In the genomic region with DNA sequence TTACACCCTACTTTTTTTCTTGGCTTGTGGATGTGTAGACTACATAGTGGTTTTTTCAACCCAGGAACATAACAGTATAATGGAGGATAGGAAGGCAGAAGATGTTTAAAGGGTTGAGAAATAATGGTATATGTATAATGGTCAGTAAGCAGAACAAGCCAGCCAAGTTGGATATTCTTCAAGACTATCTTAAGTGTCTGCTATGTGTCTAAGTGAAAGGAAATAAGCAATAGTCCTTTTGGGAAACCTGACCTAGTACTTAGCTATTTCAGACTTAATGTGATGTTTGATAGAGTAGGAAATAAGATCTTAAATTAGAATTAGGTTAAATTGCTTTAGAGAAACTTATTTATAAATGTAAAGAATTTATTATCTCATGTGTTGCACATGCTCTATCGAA, we compare ENCODE assay signal across 10 cellular contexts.
DNase-seq lines count a peak whose midpoint lies in the region; ATAC-seq and TF ChIP-seq lines count a peak whose summit lies in the region.
"Had no signal": no experiment of that assay in that cellular context is flagged by ENCODE, and none has a peak within 500 bp of the region (broad histone marks: within the 10 kb centered on the region; RNA-seq: fewer than 3 reads in every experiment).

No MANE protein-coding gene starts in this region.

- H3K9me3 ChIP-seq in CD8-positive, alpha-beta T cell (ENCODE audit: low read length) = no peaks in the 10 kb centered on the region
- H3K9me3 ChIP-seq in Loucy (ENCODE audit: insufficient read depth, low read depth, low read length) = no peaks in the 10 kb centered on the region
- H3K9me3 ChIP-seq in mammary epithelial cell (replicated peaks; ENCODE audit: insufficient read depth, low read length) = no peaks in the 10 kb centered on the region
- no peaks in the 10 kb centered on the region for H3K9me3 ChIP-seq in neural cell (ENCODE audit: low read length)
- H3K9me3 ChIP-seq: vagina had no signal

- H2AFZ ChIP-seq in Loucy (ENCODE audit: low read length) = no peak overlapping the region
- H2AFZ ChIP-seq in mammary epithelial cell (ENCODE audit: low read depth, low read length) = no peak overlapping the region
- H2AFZ ChIP-seq in neural cell (ENCODE audit: low read depth, low read length) = no peak overlapping the region

- 100% methylated on average over 1 of the region's 1 CpG for WGBS in mammary epithelial cell (ENCODE audit: low coverage, missing lambda C conversion rate)

- TF ChIP-seq EP300 in neural cell (conservative IDR thresholded peaks at IDR 0.05; ENCODE audit: poor library complexity, severe bottlenecking) = no peak

- H3K27ac ChIP-seq in CD8-positive, alpha-beta T cell (ENCODE audit: low read depth, low read length) = no peak overlapping the region
- H3K27ac ChIP-seq in mammary epithelial cell (ENCODE audit: insufficient read depth, low read depth, low read length) (no peak overlapping the region), neural cell (ENCODE audit: low read length) (no peak overlapping the region)
- H3K27ac ChIP-seq: vagina had no signal

- no peak for DNase-seq in CD8-positive, alpha-beta T cell
- DNase-seq in mammary epithelial cell (no peak), NCI-H2171 treated with DMSO at 0.1 percent for 48 hours (lab: John Stamatoyannopoulos, UW) (no peak), NCI-H510A treated with DMSO at 0.1 percent for 48 hours (lab: John Stamatoyannopoulos, UW) (no peak), left colon (no peak), KG1 (lab: John Stamatoyannopoulos, UW) (no peak)
- DNase-seq: dermis blood vessel endothelial cell had no signal

- H3K4me1 ChIP-seq in CD8-positive, alpha-beta T cell (ENCODE audit: insufficient read depth, low read length) = peaks cover 64% of the 10 kb centered on the region
- peaks cover 55% of the 10 kb centered on the region for H3K4me1 ChIP-seq in Loucy (ENCODE audit: insufficient read depth, low read length, poor library complexity, severe bottlenecking)
- H3K4me1 ChIP-seq in mammary epithelial cell (ENCODE audit: insufficient read depth, low read length) = peaks cover 20% of the 10 kb centered on the region

- POLR2A ChIA-PET in CD8-positive, alpha-beta T cell (lab: Charles Lee) = no interaction called here

- no peak for TF ChIP-seq RAD21 in neural cell (conservative IDR thresholded peaks at IDR 0.05)

- H3K9me2 ChIP-seq in Loucy (replicated peaks; ENCODE audit: low read depth, low read length) = no peaks in the 10 kb centered on the region
- no peaks in the 10 kb centered on the region for H3K9me2 ChIP-seq in neural cell (ENCODE audit: insufficient read depth, low read length)

- dilution Hi-C loops in mammary epithelial cell (cut with HindIII; ENCODE audit: low sequenced_read_pairs) = no loop called here

- peaks cover 79% of the 10 kb centered on the region for H3K4me1 Mint-ChIP-seq in CD8-positive, alpha-beta T cell (ENCODE audit: low read depth)

- H3K27ac Mint-ChIP-seq in CD8-positive, alpha-beta T cell = peak overlapping the region; percentile 7

- CTCF ChIA-PET in CD8-positive, alpha-beta T cell (lab: Charles Lee) = interaction anchor here (0.7 kb wide), 1 partner anchor 43 kb away, joined by 3 read pairs; no protein-coding TSS in a partner anchor
- CTCF ChIA-PET in mammary epithelial cell (lab: Charles Lee; ENCODE audit: low non-redundant PET) = no interaction called here

- H3F3A ChIP-seq in Loucy (ENCODE audit: low read depth) (peaks cover 9% of the 10 kb centered on the region; the same call in 1 of the 2 replicates), neural cell (ENCODE audit: insufficient read depth, low read length, poor library complexity, severe bottlenecking) (no peaks in the 10 kb centered on the region)

- H3K4me2 ChIP-seq in Loucy (ENCODE audit: low read depth, low read length, poor library complexity, severe bottlenecking) = peak overlapping the region; percentile 88
- peak overlapping the region; percentile 92 for H3K4me2 ChIP-seq in mammary epithelial cell (ENCODE audit: insufficient read depth, low read depth, low read length)
- no peak overlapping the region for H3K4me2 ChIP-seq in neural cell (ENCODE audit: low read length)

- H3K36me3 Mint-ChIP-seq in CD8-positive, alpha-beta T cell = peaks cover 25% of the 10 kb centered on the region

- H3K9me3 Mint-ChIP-seq in CD8-positive, alpha-beta T cell = no peaks in the 10 kb centered on the region

- no peak overlapping the region for H3K4me3 ChIP-seq in CD8-positive, alpha-beta T cell (ENCODE audit: low read depth, low read length)
- peak overlapping the region; percentile 92 for H3K4me3 ChIP-seq in Loucy (ENCODE audit: low read length, poor library complexity, severe bottlenecking)
- peak overlapping the region; percentile 11 to 99 (median 31) for H3K4me3 ChIP-seq in mammary epithelial cell (replicated peaks in 1 of 3; ENCODE audit: insufficient read depth in 1 of 3, low read depth in 2 of 3, low read length in 3 of 3)
- peak overlapping the region; percentile 37 for H3K4me3 ChIP-seq in neural cell (ENCODE audit: low read length)
- H3K4me3 ChIP-seq: vagina had no signal

- BruUV-seq in mammary epithelial cell (replicated peaks; lab: Mats Ljungman, UMichigan) = no TSS peak

- no peak for TF ChIP-seq CTCF in CD8-positive, alpha-beta T cell (IDR thresholded peaks at IDR 0.05)
- TF ChIP-seq CTCF in Loucy (conservative IDR thresholded peaks at IDR 0.05; ENCODE audit: low read length) (no peak), mammary epithelial cell (conservative IDR thresholded peaks at IDR 0.05 in 1 of 2, IDR thresholded peaks at IDR 0.05 in 1 of 2; ENCODE audit: extremely low read depth in 1 of 2, insufficient read depth in 1 of 2, low read depth in 1 of 2, low read length in 2 of 2) (no peak), neural cell (IDR thresholded peaks at IDR 0.05; ENCODE audit: poor library complexity, severe bottlenecking) (no peak)

- peaks cover 79% of the 10 kb centered on the region for H4K20me1 ChIP-seq in Loucy (ENCODE audit: insufficient read depth, low read length, poor library complexity, severe bottlenecking)
- peaks cover 45% of the 10 kb centered on the region for H4K20me1 ChIP-seq in mammary epithelial cell (ENCODE audit: insufficient read depth, low read length)
- H4K20me1 ChIP-seq in neural cell (ENCODE audit: insufficient read depth) = peaks cover 9% of the 10 kb centered on the region

- no peak for ATAC-seq in CD8-positive, alpha-beta T cell
- no peak for ATAC-seq in left colon

- H3K36me3 ChIP-seq in CD8-positive, alpha-beta T cell (ENCODE audit: insufficient read depth, low read length) = no peaks in the 10 kb centered on the region
- H3K36me3 ChIP-seq in Loucy (ENCODE audit: insufficient read depth, low read length) (peaks cover 13% of the 10 kb centered on the region; the same call in 1 of the 2 replicates), mammary epithelial cell (ENCODE audit: insufficient read depth, low read length) (peaks cover 18% of the 10 kb centered on the region), neural cell (ENCODE audit: insufficient read depth, low read length) (no peaks in the 10 kb centered on the region)
- H3K36me3 ChIP-seq: vagina had no signal

- peaks cover 82% of the 10 kb centered on the region for H3K79me2 ChIP-seq in Loucy (ENCODE audit: insufficient read depth, low read length)
- peaks cover 82% of the 10 kb centered on the region for H3K79me2 ChIP-seq in mammary epithelial cell (ENCODE audit: insufficient read depth, low read length)
- peaks cover 80% of the 10 kb centered on the region for H3K79me2 ChIP-seq in neural cell (replicated peaks; ENCODE audit: insufficient read depth, low read length)

- no peaks in the 10 kb centered on the region for H3K27me3 Mint-ChIP-seq in CD8-positive, alpha-beta T cell (ENCODE audit: low read depth)

- peak overlapping the region; percentile 27 for H3K4me3 Mint-ChIP-seq in CD8-positive, alpha-beta T cell

- intact Hi-C loops in CD8-positive, alpha-beta T cell (cut with DNase I, micrococcal nuclease) = loop anchor here (5.0 to 10.0 kb wide), 10 partner anchors 205 to 1845 kb away; partner anchors contain the start of genes AOPEP (in 2 of the 2), CARD19 (in 2 of the 2), FAM120A (in 2 of the 2) and FAM120AOS (in 2 of the 2)
- intact Hi-C loops in mammary epithelial cell (cut with micrococcal nuclease) (no loop called here), left colon (cut with DNase I, micrococcal nuclease) (no loop called here)

- H3K27me3 ChIP-seq in CD8-positive, alpha-beta T cell (ENCODE audit: insufficient read depth, low read length) = no peaks in the 10 kb centered on the region
- no peaks in the 10 kb centered on the region for H3K27me3 ChIP-seq in Loucy (ENCODE audit: insufficient read depth, low read length, poor library complexity, severe bottlenecking)
- H3K27me3 ChIP-seq in mammary epithelial cell (ENCODE audit: insufficient read depth, low read length) = no peaks in the 10 kb centered on the region
- H3K27me3 ChIP-seq in neural cell (ENCODE audit: insufficient read depth, low read depth, low read length) = no peaks in the 10 kb centered on the region
- H3K27me3 ChIP-seq: vagina had no signal

- H3K9ac ChIP-seq in Loucy (ENCODE audit: low read depth, low read length, poor library complexity, severe bottlenecking) = peak overlapping the region; percentile 88
- peak overlapping the region; percentile 28 for H3K9ac ChIP-seq in mammary epithelial cell (ENCODE audit: insufficient read depth, low read length)
- H3K9ac ChIP-seq in neural cell (ENCODE audit: low read length) = no peak overlapping the region

- in situ Hi-C loops in mammary epithelial cell (cut with MboI; ENCODE audit: low sequenced_read_pairs in 2 of 2) = loop anchor here in 1 of 2 donors (25.0 kb wide), 1 partner anchor 108 kb away; no protein-coding TSS in a partner anchor

Comparison
In these comparisons a context has a peak if more than half of its experiments do, and no peak if none do; other contexts are left out.
1. intact Hi-C loops: an anchor here in CD8-positive, alpha-beta T cell (5.0 to 10.0 kb wide); none called in mammary epithelial cell and left colon.